Comparison of ENCODE assay signal across 1 cellular context in the genomic region with DNA sequence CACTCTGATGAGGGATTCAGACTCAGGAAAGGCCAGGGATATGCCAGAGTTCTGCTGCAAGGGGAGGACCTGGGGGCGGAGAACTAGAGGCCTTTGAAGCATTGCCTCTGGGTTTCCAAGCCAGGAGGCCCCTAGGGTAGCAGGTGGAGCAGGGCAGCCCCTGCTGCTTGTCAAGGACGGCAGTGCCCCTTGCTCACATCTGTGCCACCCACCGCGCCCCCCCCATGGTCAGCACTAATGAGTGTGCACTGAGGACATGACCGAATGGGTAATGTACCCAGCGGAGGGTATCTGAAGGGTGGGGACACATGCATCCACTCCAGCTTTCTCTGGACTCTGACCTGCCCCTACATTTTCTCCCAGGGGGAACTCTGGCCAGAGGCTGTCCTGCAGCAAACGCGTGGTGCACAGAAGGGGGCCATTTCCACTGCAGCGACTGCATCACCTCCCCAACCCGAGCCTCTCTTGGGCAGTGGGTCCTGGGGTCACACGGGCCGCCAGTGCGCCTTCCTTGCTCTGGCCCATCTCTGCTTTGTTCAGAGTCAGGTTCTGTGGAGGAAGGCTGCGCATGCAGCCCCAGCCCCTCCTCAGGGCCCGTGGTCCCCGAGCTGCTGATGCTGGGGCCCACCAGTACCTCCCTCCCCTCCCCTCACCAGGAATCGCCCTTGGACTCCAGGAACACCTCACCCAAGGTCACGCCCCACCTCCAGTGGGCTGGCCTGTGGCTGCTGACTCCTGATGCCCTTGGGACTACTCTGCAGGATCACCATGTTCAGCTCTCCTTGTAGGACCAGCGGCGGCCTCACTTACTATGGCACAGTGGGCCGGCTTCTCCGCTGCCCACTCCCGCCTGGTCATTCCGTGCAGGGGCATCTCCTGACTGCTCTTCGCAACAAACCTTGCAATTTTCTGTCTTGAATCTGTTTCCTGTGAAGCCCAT.
TF ChIP-seq lines count a peak whose summit lies in the region.

No MANE protein-coding gene starts in this region.

TF ChIP-seq in GM23338, 12 proteins besides CTCF, POLR2A, EP300 and RAD21:
- TF ChIP-seq, protein P1, sequence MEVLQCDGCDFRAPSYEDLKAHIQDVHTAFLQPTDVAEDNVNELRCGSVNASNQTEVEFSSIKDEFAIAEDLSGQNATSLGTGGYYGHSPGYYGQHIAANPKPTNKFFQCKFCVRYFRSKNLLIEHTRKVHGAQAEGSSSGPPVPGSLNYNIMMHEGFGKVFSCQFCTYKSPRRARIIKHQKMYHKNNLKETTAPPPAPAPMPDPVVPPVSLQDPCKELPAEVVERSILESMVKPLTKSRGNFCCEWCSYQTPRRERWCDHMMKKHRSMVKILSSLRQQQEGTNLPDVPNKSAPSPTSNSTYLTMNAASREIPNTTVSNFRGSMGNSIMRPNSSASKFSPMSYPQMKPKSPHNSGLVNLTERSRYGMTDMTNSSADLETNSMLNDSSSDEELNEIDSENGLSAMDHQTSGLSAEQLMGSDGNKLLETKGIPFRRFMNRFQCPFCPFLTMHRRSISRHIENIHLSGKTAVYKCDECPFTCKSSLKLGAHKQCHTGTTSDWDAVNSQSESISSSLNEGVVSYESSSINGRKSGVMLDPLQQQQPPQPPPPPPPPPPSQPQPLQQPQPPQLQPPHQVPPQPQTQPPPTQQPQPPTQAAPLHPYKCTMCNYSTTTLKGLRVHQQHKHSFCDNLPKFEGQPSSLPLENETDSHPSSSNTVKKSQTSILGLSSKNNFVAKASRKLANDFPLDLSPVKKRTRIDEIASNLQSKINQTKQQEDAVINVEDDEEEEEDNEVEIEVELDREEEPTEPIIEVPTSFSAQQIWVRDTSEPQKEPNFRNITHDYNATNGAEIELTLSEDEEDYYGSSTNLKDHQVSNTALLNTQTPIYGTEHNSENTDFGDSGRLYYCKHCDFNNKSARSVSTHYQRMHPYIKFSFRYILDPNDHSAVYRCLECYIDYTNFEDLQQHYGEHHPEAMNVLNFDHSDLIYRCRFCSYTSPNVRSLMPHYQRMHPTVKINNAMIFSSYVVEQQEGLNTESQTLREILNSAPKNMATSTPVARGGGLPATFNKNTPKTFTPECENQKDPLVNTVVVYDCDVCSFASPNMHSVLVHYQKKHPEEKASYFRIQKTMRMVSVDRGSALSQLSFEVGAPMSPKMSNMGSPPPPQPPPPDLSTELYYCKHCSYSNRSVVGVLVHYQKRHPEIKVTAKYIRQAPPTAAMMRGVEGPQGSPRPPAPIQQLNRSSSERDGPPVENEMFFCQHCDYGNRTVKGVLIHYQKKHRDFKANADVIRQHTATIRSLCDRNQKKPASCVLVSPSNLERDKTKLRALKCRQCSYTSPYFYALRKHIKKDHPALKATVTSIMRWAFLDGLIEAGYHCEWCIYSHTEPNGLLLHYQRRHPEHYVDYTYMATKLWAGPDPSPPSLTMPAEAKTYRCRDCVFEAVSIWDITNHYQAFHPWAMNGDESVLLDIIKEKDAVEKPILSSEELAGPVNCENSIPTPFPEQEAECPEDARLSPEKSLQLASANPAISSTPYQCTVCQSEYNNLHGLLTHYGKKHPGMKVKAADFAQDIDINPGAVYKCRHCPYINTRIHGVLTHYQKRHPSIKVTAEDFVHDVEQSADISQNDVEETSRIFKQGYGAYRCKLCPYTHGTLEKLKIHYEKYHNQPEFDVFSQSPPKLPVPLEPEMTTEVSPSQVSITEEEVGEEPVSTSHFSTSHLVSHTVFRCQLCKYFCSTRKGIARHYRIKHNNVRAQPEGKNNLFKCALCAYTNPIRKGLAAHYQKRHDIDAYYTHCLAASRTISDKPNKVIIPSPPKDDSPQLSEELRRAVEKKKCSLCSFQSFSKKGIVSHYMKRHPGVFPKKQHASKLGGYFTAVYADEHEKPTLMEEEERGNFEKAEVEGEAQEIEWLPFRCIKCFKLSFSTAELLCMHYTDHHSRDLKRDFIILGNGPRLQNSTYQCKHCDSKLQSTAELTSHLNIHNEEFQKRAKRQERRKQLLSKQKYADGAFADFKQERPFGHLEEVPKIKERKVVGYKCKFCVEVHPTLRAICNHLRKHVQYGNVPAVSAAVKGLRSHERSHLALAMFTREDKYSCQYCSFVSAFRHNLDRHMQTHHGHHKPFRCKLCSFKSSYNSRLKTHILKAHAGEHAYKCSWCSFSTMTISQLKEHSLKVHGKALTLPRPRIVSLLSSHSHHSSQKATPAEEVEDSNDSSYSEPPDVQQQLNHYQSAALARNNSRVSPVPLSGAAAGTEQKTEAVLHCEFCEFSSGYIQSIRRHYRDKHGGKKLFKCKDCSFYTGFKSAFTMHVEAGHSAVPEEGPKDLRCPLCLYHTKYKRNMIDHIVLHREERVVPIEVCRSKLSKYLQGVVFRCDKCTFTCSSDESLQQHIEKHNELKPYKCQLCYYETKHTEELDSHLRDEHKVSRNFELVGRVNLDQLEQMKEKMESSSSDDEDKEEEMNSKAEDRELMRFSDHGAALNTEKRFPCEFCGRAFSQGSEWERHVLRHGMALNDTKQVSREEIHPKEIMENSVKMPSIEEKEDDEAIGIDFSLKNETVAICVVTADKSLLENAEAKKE (CRISPR knock-in tag; IDR thresholded peaks at IDR 0.05) = no peak
- no peak for TF ChIP-seq POLR2AphosphoS5 (IDR thresholded peaks at IDR 0.05; ENCODE audit: low read depth)
